Comparison of ENCODE assay signal across 1 cellular context in the genomic region with DNA sequence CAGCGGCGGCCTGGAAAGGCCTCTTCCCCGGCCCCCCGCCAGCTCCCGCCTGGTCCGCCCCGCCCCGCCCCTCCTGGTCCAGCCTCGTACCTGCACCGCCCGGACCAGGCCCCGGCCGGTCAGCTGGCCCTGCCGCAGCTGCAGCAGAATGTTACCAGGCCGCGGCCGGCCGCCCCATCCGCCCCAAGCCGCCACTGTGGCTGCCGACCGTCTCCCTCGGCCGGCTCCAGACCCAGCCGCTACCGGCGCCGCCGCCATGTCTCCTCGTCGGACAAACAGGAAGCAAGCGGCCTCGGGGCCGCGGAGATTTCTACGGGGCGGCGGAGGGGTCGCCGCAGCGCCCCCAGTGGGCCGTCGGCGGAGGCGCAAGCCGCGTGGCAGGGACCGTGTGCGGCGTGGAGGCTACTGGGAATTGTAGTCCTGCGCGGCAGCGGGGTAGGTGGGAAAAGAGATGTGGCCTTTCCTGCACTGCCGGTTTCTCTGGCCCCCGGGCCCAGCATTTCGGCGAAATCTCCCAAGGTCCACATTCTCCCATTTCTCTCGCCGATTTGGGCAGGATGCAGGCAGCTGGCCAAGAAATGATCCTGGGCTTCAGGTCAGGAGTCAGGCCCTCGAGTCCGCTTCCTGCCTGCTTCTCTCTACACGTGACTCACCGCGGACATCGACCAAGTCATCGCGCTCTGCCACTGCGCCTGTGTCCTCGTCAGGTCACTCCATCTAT.
TF ChIP-seq lines count a peak whose summit lies in the region.

A gene with protein sequence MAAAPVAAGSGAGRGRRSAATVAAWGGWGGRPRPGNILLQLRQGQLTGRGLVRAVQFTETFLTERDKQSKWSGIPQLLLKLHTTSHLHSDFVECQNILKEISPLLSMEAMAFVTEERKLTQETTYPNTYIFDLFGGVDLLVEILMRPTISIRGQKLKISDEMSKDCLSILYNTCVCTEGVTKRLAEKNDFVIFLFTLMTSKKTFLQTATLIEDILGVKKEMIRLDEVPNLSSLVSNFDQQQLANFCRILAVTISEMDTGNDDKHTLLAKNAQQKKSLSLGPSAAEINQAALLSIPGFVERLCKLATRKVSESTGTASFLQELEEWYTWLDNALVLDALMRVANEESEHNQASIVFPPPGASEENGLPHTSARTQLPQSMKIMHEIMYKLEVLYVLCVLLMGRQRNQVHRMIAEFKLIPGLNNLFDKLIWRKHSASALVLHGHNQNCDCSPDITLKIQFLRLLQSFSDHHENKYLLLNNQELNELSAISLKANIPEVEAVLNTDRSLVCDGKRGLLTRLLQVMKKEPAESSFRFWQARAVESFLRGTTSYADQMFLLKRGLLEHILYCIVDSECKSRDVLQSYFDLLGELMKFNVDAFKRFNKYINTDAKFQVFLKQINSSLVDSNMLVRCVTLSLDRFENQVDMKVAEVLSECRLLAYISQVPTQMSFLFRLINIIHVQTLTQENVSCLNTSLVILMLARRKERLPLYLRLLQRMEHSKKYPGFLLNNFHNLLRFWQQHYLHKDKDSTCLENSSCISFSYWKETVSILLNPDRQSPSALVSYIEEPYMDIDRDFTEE (minus strand): TSS at position 284 of the 721 bp plus-strand sequence. CDS start 26 bp downstream, at position 258.

TF ChIP-seq in K562, 482 proteins besides CTCF, POLR2A, EP300 and RAD21 (continued from another document and continues in another):
- TF ChIP-seq, protein P1, sequence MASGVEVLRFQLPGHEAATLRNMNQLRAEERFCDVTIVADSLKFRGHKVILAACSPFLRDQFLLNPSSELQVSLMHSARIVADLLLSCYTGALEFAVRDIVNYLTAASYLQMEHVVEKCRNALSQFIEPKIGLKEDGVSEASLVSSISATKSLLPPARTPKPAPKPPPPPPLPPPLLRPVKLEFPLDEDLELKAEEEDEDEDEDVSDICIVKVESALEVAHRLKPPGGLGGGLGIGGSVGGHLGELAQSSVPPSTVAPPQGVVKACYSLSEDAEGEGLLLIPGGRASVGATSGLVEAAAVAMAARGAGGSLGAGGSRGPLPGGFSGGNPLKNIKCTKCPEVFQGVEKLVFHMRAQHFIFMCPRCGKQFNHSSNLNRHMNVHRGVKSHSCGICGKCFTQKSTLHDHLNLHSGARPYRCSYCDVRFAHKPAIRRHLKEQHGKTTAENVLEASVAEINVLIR (CRISPR knock-in tag; IDR thresholded peaks at IDR 0.05): peak; percentile 45; the same call in 1 of the 2 replicates
- TF ChIP-seq FUS (optimal IDR thresholded peaks at IDR 0.05; ENCODE audit: low read depth, low read length): peak; percentile 63
- peak; percentile 46; the same call in 1 of the 2 replicates for TF ChIP-seq ZNF24 (IDR thresholded peaks at IDR 0.05)
- TF ChIP-seq GATAD2B (IDR thresholded peaks at IDR 0.05; ENCODE audit: borderline replicate concordance): 0 out of 2 replicates have a peak, but pooled peaks have one; percentile 49
- TF ChIP-seq ZBTB11 (CRISPR knock-in tag; IDR thresholded peaks at IDR 0.05): peak in 1 of 3 experiments; percentile 84; a peak in 2 of 6 replicates
- peak; percentile 61 for TF ChIP-seq HNRNPLL (IDR thresholded peaks at IDR 0.05; ENCODE audit: low read depth, low read length, poor library complexity, severe bottlenecking)
- TF ChIP-seq ID3 (CRISPR knock-in tag; IDR thresholded peaks at IDR 0.05): no peak; the same call in 1 of the 2 replicates
- TF ChIP-seq ID3 (tag; IDR thresholded peaks at IDR 0.05): peak; percentile 93
- TF ChIP-seq MTA1 (IDR thresholded peaks at IDR 0.05; ENCODE audit: borderline replicate concordance): peak; percentile 13; the same call in 1 of the 2 replicates
- peak; percentile 80 for TF ChIP-seq POLR2B (IDR thresholded peaks at IDR 0.05; ENCODE audit: low read depth, partially characterized antibody)
- 0 out of 2 replicates have a peak, but pooled peaks have one; percentile 39 for TF ChIP-seq KDM2B (CRISPR knock-in tag; IDR thresholded peaks at IDR 0.05)
- TF ChIP-seq ZBTB1 (CRISPR knock-in tag; IDR thresholded peaks at IDR 0.05; ENCODE audit: borderline replicate concordance, low read depth): peak; percentile 38; the same call in 1 of the 2 replicates
- TF ChIP-seq, protein P2, sequence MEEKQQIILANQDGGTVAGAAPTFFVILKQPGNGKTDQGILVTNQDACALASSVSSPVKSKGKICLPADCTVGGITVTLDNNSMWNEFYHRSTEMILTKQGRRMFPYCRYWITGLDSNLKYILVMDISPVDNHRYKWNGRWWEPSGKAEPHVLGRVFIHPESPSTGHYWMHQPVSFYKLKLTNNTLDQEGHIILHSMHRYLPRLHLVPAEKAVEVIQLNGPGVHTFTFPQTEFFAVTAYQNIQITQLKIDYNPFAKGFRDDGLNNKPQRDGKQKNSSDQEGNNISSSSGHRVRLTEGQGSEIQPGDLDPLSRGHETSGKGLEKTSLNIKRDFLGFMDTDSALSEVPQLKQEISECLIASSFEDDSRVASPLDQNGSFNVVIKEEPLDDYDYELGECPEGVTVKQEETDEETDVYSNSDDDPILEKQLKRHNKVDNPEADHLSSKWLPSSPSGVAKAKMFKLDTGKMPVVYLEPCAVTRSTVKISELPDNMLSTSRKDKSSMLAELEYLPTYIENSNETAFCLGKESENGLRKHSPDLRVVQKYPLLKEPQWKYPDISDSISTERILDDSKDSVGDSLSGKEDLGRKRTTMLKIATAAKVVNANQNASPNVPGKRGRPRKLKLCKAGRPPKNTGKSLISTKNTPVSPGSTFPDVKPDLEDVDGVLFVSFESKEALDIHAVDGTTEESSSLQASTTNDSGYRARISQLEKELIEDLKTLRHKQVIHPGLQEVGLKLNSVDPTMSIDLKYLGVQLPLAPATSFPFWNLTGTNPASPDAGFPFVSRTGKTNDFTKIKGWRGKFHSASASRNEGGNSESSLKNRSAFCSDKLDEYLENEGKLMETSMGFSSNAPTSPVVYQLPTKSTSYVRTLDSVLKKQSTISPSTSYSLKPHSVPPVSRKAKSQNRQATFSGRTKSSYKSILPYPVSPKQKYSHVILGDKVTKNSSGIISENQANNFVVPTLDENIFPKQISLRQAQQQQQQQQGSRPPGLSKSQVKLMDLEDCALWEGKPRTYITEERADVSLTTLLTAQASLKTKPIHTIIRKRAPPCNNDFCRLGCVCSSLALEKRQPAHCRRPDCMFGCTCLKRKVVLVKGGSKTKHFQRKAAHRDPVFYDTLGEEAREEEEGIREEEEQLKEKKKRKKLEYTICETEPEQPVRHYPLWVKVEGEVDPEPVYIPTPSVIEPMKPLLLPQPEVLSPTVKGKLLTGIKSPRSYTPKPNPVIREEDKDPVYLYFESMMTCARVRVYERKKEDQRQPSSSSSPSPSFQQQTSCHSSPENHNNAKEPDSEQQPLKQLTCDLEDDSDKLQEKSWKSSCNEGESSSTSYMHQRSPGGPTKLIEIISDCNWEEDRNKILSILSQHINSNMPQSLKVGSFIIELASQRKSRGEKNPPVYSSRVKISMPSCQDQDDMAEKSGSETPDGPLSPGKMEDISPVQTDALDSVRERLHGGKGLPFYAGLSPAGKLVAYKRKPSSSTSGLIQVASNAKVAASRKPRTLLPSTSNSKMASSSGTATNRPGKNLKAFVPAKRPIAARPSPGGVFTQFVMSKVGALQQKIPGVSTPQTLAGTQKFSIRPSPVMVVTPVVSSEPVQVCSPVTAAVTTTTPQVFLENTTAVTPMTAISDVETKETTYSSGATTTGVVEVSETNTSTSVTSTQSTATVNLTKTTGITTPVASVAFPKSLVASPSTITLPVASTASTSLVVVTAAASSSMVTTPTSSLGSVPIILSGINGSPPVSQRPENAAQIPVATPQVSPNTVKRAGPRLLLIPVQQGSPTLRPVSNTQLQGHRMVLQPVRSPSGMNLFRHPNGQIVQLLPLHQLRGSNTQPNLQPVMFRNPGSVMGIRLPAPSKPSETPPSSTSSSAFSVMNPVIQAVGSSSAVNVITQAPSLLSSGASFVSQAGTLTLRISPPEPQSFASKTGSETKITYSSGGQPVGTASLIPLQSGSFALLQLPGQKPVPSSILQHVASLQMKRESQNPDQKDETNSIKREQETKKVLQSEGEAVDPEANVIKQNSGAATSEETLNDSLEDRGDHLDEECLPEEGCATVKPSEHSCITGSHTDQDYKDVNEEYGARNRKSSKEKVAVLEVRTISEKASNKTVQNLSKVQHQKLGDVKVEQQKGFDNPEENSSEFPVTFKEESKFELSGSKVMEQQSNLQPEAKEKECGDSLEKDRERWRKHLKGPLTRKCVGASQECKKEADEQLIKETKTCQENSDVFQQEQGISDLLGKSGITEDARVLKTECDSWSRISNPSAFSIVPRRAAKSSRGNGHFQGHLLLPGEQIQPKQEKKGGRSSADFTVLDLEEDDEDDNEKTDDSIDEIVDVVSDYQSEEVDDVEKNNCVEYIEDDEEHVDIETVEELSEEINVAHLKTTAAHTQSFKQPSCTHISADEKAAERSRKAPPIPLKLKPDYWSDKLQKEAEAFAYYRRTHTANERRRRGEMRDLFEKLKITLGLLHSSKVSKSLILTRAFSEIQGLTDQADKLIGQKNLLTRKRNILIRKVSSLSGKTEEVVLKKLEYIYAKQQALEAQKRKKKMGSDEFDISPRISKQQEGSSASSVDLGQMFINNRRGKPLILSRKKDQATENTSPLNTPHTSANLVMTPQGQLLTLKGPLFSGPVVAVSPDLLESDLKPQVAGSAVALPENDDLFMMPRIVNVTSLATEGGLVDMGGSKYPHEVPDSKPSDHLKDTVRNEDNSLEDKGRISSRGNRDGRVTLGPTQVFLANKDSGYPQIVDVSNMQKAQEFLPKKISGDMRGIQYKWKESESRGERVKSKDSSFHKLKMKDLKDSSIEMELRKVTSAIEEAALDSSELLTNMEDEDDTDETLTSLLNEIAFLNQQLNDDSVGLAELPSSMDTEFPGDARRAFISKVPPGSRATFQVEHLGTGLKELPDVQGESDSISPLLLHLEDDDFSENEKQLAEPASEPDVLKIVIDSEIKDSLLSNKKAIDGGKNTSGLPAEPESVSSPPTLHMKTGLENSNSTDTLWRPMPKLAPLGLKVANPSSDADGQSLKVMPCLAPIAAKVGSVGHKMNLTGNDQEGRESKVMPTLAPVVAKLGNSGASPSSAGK (IDR thresholded peaks at IDR 0.05): peak; percentile 100
- peak; percentile 90; the same call in 1 of the 2 replicates for TF ChIP-seq NR4A1 (CRISPR knock-in tag; IDR thresholded peaks at IDR 0.05)
- TF ChIP-seq NR4A1 (tag; IDR thresholded peaks at IDR 0.05): peak; percentile 94
- TF ChIP-seq, protein P3, sequence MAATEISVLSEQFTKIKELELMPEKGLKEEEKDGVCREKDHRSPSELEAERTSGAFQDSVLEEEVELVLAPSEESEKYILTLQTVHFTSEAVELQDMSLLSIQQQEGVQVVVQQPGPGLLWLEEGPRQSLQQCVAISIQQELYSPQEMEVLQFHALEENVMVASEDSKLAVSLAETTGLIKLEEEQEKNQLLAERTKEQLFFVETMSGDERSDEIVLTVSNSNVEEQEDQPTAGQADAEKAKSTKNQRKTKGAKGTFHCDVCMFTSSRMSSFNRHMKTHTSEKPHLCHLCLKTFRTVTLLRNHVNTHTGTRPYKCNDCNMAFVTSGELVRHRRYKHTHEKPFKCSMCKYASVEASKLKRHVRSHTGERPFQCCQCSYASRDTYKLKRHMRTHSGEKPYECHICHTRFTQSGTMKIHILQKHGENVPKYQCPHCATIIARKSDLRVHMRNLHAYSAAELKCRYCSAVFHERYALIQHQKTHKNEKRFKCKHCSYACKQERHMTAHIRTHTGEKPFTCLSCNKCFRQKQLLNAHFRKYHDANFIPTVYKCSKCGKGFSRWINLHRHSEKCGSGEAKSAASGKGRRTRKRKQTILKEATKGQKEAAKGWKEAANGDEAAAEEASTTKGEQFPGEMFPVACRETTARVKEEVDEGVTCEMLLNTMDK (IDR thresholded peaks at IDR 0.05; ENCODE audit: borderline replicate concordance, insufficient read depth, low read depth, low read length, poor library complexity, severe bottlenecking): peak; percentile 97
- TF ChIP-seq ZNF511 (CRISPR knock-in tag; IDR thresholded peaks at IDR 0.05): no peak
- peak; percentile 85 to 88 for TF ChIP-seq MAZ (CRISPR knock-in tag; conservative IDR thresholded peaks at IDR 0.05 in 1 of 2, IDR thresholded peaks at IDR 0.05 in 1 of 2)
